Comparison of ENCODE assay signal across 22 cellular contexts in the genomic region with DNA sequence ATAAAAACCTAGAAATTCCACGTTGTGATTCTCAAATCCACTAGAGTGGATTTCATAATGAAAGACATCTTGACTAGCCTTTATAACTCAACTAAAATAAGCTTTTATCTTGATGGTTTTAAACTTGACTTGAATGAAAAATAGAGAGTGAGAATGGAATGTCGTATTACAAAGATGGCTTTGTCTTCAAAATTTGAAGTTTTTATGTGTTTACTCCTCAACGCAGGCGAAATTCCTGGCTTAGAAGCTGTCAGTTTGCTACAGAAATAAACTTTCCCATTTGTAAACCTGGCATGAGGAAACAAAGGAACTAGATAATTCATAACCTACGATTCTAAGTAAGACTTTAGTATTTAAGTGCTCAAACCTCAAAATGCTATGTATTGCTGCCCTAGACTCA.
DNase-seq lines count a peak whose midpoint lies in the region; ATAC-seq and TF ChIP-seq lines count a peak whose summit lies in the region.
"Had no signal": no experiment of that assay in that cellular context is flagged by ENCODE, and none has a peak within 500 bp of the region (broad histone marks: within the 10 kb centered on the region; RNA-seq: fewer than 3 reads in every experiment).

No MANE protein-coding gene starts in this region.

- H3K4me1 Mint-ChIP-seq in mesothelial cell of epicardium, result peaks cover 13% of the 10 kb centered on the region

- H4K20me1 ChIP-seq in BLaER1, result no peaks in the 10 kb centered on the region
- H4K20me1 ChIP-seq in IMR-90 (ENCODE audit: insufficient read depth, low read length), result no peaks in the 10 kb centered on the region
- H4K20me1 ChIP-seq: BLaER1 treated with 17β-estradiol and CSF1 and Interleukin-3, amounts not matched to agents 10 nM and 100 nM had no signal

- H3K9me3 Mint-ChIP-seq in mesothelial cell of epicardium, result no peaks in the 10 kb centered on the region

- H2BK20ac ChIP-seq in IMR-90 (ENCODE audit: low read depth, low read length), result no peak overlapping the region

- H3K4me1 ChIP-seq in BLaER1 (peaks cover 85% of the 10 kb centered on the region), IMR-90 (ENCODE audit: control insufficient read depth, insufficient read depth, low read length) (no peaks in the 10 kb centered on the region)

- no peak overlapping the region for H4K5ac ChIP-seq in IMR-90 (ENCODE audit: low read depth, low read length)

- no peak overlapping the region for H3K4me3 ChIP-seq in BLaER1
- H3K4me3 ChIP-seq in IMR-90 (ENCODE audit: insufficient read depth, low read depth, low read length), result no peak overlapping the region
- H3K4me3 ChIP-seq in astrocyte of the spinal cord (ENCODE audit: low read depth, low read length), result no peak overlapping the region
- H3K4me3 ChIP-seq: BLaER1 treated with 17β-estradiol and CSF1 and Interleukin-3, amounts not matched to agents 10 nM and 100 nM had no signal

- H3K36me3 ChIP-seq in BLaER1, result peaks cover 67% of the 10 kb centered on the region
- H3K36me3 ChIP-seq in IMR-90 (ENCODE audit: control insufficient read depth, insufficient read depth, low read length), result no peaks in the 10 kb centered on the region

- TF ChIP-seq POLR2A in IMR-90 (IDR thresholded peaks at IDR 0.05; ENCODE audit: low read depth, low read length), result no peak

- no peak overlapping the region for H3K4me3 Mint-ChIP-seq in mesothelial cell of epicardium
- H3K4me3 Mint-ChIP-seq: CD4-positive, alpha-beta memory T cell had no signal

- no peak overlapping the region for H2AK5ac ChIP-seq in IMR-90 (ENCODE audit: low read depth, low read length)

- H3K56ac ChIP-seq in IMR-90 (ENCODE audit: extremely low read depth, insufficient read depth, low read length), result no peak overlapping the region

- H3K4me2 ChIP-seq in BLaER1 (peak overlapping the region; percentile 77), IMR-90 (ENCODE audit: low read depth, low read length) (no peak overlapping the region)

- no TSS peak for BruUV-seq in IMR-90 (replicated peaks; lab: Mats Ljungman, UMichigan)

- no peak overlapping the region for H4K8ac ChIP-seq in IMR-90 (ENCODE audit: low read depth in 2 of 2, low read length in 2 of 2)

- H2BK120ac ChIP-seq in IMR-90 (ENCODE audit: low read depth, low read length), result no peak overlapping the region

- H2AFZ ChIP-seq in IMR-90 (replicated peaks; ENCODE audit: low read length, poor library complexity), result no peak overlapping the region

- H3K9me1 ChIP-seq in IMR-90 (ENCODE audit: insufficient read depth, low read length), result no peaks in the 10 kb centered on the region

- POLR2A ChIA-PET in IMR-90 (lab: Charles Lee; ENCODE audit: unreplicated experiment), result no interaction called here

- no peaks in the 10 kb centered on the region for H3K79me1 ChIP-seq in IMR-90 (ENCODE audit: low read depth in 1 of 2, low read length in 2 of 2)

- no peak overlapping the region for H3K9ac ChIP-seq in BLaER1
- H3K9ac ChIP-seq in IMR-90 (ENCODE audit: low read depth, low read length), result no peak overlapping the region
- H3K9ac ChIP-seq: BLaER1 treated with 17β-estradiol and CSF1 and Interleukin-3, amounts not matched to agents 10 nM and 100 nM had no signal

- TF ChIP-seq CTCF in IMR-90 (conservative IDR thresholded peaks at IDR 0.05; ENCODE audit: low read depth, low read length) (no peak), astrocyte of the spinal cord (IDR thresholded peaks at IDR 0.05; ENCODE audit: low read depth, low read length) (no peak), mesothelial cell of epicardium (IDR thresholded peaks at IDR 0.05; ENCODE audit: unreplicated experiment) (no peak)

- intact Hi-C loops in IMR-90 (cut with micrococcal nuclease), result no loop called here

- H3K14ac ChIP-seq in IMR-90 (replicated peaks; ENCODE audit: low read depth, low read length), result no peak overlapping the region

- peak overlapping the region; percentile 54 for H3K27ac Mint-ChIP-seq in mesothelial cell of epicardium
- H3K27ac Mint-ChIP-seq: CD4-positive, alpha-beta memory T cell had no signal

- no peak overlapping the region for H2BK15ac ChIP-seq in IMR-90 (ENCODE audit: low read depth, low read length)

- no peak overlapping the region for H2BK5ac ChIP-seq in IMR-90 (ENCODE audit: low read depth, low read length, poor library complexity, severe bottlenecking)

- H3K27ac ChIP-seq in BLaER1 (no peak overlapping the region; the same call in 1 of the 2 replicates), IMR-90 (ENCODE audit: insufficient read depth, low read length) (no peak overlapping the region)
- H3K27ac ChIP-seq: 22Rv1; BLaER1 treated with 17β-estradiol and CSF1 and Interleukin-3, amounts not matched to agents 10 nM and 100 nM had no signal

- no peak for TF ChIP-seq RAD21 in IMR-90 (IDR thresholded peaks at IDR 0.05; ENCODE audit: low read length)

- in situ Hi-C loops in IMR-90 (cut with MboI; ENCODE audit: low sequenced_read_pairs), result no loop called here
- in situ Hi-C loops in astrocyte of the spinal cord (cut with HindIII; ENCODE audit: low sequenced_read_pairs), result no loop called here

- DNase-seq in IMR-90 (peak; percentile 24), astrocyte of the spinal cord (ENCODE audit: low read depth, low spot score) (peak; percentile 5), mesothelial cell of epicardium (ENCODE audit: low spot score in 2 of 2, unreplicated experiment in 2 of 2) (no peak), NCI-H146 treated with DMSO at 0.1 percent for 48 hours (lab: John Stamatoyannopoulos, UW; ENCODE audit: unreplicated experiment) (no peak), GDM1 (lab: John Stamatoyannopoulos, UW) (no peak), cerebellar nuclear complex (lab: John Stamatoyannopoulos, UW) (no peak)
- DNase-seq: ACHN; CD4-positive, alpha-beta memory T cell; DND-41; KG1; NCI-H1092; NCI-H1436; NCI-H2029; NCI-H2227 treated with DMSO at 0.1 percent for 48 hours; NCI-H510A treated with DMSO at 0.1 percent for 48 hours; NCI-H774; NK-92 treated with Interleukin-12 subunit alpha and Interleukin-12 subunit beta, amount 100 ng/mL, for 24 hours had no signal

- peaks cover 34% of the 10 kb centered on the region for H3K36me3 Mint-ChIP-seq in mesothelial cell of epicardium

- dilution Hi-C loops in IMR-90 (cut with HindIII; ENCODE audit: low sequenced_read_pairs, unreplicated experiment), result no loop called here

- no peak overlapping the region for H3K18ac ChIP-seq in IMR-90 (ENCODE audit: low read depth, low read length)

- no peaks in the 10 kb centered on the region for H3K27me3 Mint-ChIP-seq in mesothelial cell of epicardium (ENCODE audit: low read depth)

- no peak overlapping the region for H3K4ac ChIP-seq in IMR-90 (ENCODE audit: low read depth, low read length)

- no peak overlapping the region for H4K91ac ChIP-seq in IMR-90 (ENCODE audit: insufficient read depth, low read depth, low read length)

- H3K27me3 ChIP-seq in BLaER1 (no peaks in the 10 kb centered on the region), IMR-90 (ENCODE audit: control insufficient read depth, insufficient read depth, low read length) (no peaks in the 10 kb centered on the region)
- H3K27me3 ChIP-seq: BLaER1 treated with 17β-estradiol and CSF1 and Interleukin-3, amounts not matched to agents 10 nM and 100 nM had no signal

- CTCF ChIA-PET in IMR-90 (lab: Yijun Ruan, JAX), result interaction anchor here (1.3 to 1.5 kb wide), 2 partner anchors 9 to 11 kb away, joined by 3 to 4 read pairs; no protein-coding TSS in a partner anchor

- no CpG with 5 or more reads among the region's 5 CpGs for WGBS in IMR-90 (ENCODE audit: extremely low coverage in 2 of 2, insufficient read length in 1 of 2), 2 experiments

- H3K9me3 ChIP-seq in BLaER1, result peaks cover 14% of the 10 kb centered on the region; the same call in 1 of the 2 replicates
- no peaks in the 10 kb centered on the region for H3K9me3 ChIP-seq in IMR-90 (ENCODE audit: control insufficient read depth, insufficient read depth, low read length)

- H2AK9ac ChIP-seq in IMR-90 (replicated peaks; ENCODE audit: low read depth, low read length, poor library complexity), result no peak overlapping the region

- ATAC-seq in IMR-90 (ENCODE audit: low read depth), result peak; percentile 24; the same call in 1 of the 2 replicates
- ATAC-seq in GM18858 (IDR thresholded peaks at IDR 0.05; ENCODE audit: unreplicated experiment), result no peak
- ATAC-seq: Panc1 had no signal

- H3K23ac ChIP-seq in IMR-90 (ENCODE audit: low read depth, low read length), result no peak overlapping the region

TF ChIP-seq in IMR-90, 13 proteins besides CTCF, POLR2A, EP300 and RAD21:
- TF ChIP-seq, protein P1, sequence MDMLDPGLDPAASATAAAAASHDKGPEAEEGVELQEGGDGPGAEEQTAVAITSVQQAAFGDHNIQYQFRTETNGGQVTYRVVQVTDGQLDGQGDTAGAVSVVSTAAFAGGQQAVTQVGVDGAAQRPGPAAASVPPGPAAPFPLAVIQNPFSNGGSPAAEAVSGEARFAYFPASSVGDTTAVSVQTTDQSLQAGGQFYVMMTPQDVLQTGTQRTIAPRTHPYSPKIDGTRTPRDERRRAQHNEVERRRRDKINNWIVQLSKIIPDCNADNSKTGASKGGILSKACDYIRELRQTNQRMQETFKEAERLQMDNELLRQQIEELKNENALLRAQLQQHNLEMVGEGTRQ (IDR thresholded peaks at IDR 0.05; ENCODE audit: low read depth, low read length), result no peak
- TF ChIP-seq RFX5 (IDR thresholded peaks at IDR 0.05; ENCODE audit: low read depth, low read length) (no peak), CHD1 (IDR thresholded peaks at IDR 0.05; ENCODE audit: low read depth, low read length) (no peak)
TF ChIP-seq in IMR-90: peak in this region for 0.

Comparison
In these comparisons a context has a peak if more than half of its experiments do, and no peak if none do; other contexts are left out.
1. DNase-seq: peak in IMR-90 (single experiment) and astrocyte of the spinal cord (single experiment); none in mesothelial cell of epicardium (0 of 2), NCI-H146 treated with DMSO at 0.1 percent for 48 hours (single experiment), GDM1 (single experiment) and cerebellar nuclear complex (0 of 2).